Comparison of ENCODE assay signal across 8 cellular contexts in genomic region chr17:48545022-48545376, GRCh38. TPM values are rescaled to one million over a fixed set of nuclear protein-coding genes. Genes with fewer than 3 reads are reported as not detected.
DNase-seq lines count a peak whose midpoint lies in the region; ATAC-seq and TF ChIP-seq lines count a peak whose summit lies in the region.

TSS of gene HOXB2 (minus strand) at chr17:48545109. CDS start at chr17:48544911, 198 bp downstream.

- H3K4me1 ChIP-seq in HUES48 (ENCODE audit: control insufficient read depth, insufficient read depth, low read length), result peaks cover 59% of the 10 kb centered on the region
- peaks cover 49% of the 10 kb centered on the region for H3K4me1 ChIP-seq in adipocyte (ENCODE audit: control insufficient read depth, insufficient read depth, low read length)
- peaks cover 14 to 65% (median 43%) of the 10 kb centered on the region in 4 donors for H3K4me1 ChIP-seq in stomach

- TF ChIP-seq EP300 in stomach (IDR thresholded peaks at IDR 0.05), result no peak

- H3K4me3 ChIP-seq in HUES48 (ENCODE audit: low read depth, low read length), result peak within 1 kb of the TSS; percentile 32
- H3K4me3 ChIP-seq in adipocyte (ENCODE audit: low read length), result peak within 1 kb of the TSS; percentile 95
- peak within 1 kb of the TSS; percentile 62 to 75 (median 66) for H3K4me3 ChIP-seq in stomach

- H3K36me3 ChIP-seq in HUES48 (ENCODE audit: control insufficient read depth, insufficient read depth, low read length), result no peaks in the 10 kb centered on the region
- peaks cover 11% of the 10 kb centered on the region for H3K36me3 ChIP-seq in adipocyte (ENCODE audit: control insufficient read depth, insufficient read depth, low read length, severe bottlenecking)
- peaks cover 0 to 9% (median under 1%) of the 10 kb centered on the region in 4 donors for H3K36me3 ChIP-seq in stomach

- no peak within 1 kb of the TSS for H3K9ac ChIP-seq in HUES48 (ENCODE audit: low read depth, low read length)
- peak within 1 kb of the TSS; percentile 99 for H3K9ac ChIP-seq in adipocyte (ENCODE audit: low read length)

- 25 to 53% (median 46%) methylated on average over 12 of the region's 12 CpGs for WGBS in stomach, 5 donors

- TF ChIP-seq CTCF in stomach (IDR thresholded peaks at IDR 0.05), result no peak

- no peak within 1 kb of the TSS for H3K27ac ChIP-seq in HUES48 (ENCODE audit: low read depth, low read length)
- H3K27ac ChIP-seq in stomach, result peak within 1 kb of the TSS; percentile 74 to 95 (median 93)

- H3K9me3 ChIP-seq in HUES48 (ENCODE audit: control insufficient read depth, insufficient read depth, low read length), result no peaks in the 10 kb centered on the region
- H3K9me3 ChIP-seq in adipocyte (ENCODE audit: control insufficient read depth, low read length), result no peaks in the 10 kb centered on the region
- H3K9me3 ChIP-seq in stomach, result no peaks in the 10 kb centered on the region

- H3K27me3 ChIP-seq in HUES48 (ENCODE audit: control insufficient read depth, insufficient read depth, low read length), result peaks cover 100% of the 10 kb centered on the region
- H3K27me3 ChIP-seq in adipocyte (replicated peaks; ENCODE audit: control insufficient read depth, insufficient read depth, low read length), result no peaks in the 10 kb centered on the region
- H3K27me3 ChIP-seq in stomach, result peaks cover 4 to 92% (median 34%) of the 10 kb centered on the region in 3 donors

- intact Hi-C loops in stomach (cut with DNase I; ENCODE audit: low total_unique reads), result no loop called here

- ATAC-seq in GM21619 (IDR thresholded peaks at IDR 0.05; ENCODE audit: unreplicated experiment) (no peak), GM21423 (IDR thresholded peaks at IDR 0.05; ENCODE audit: unreplicated experiment) (no peak)

- no peak for TF ChIP-seq POLR2A in stomach (IDR thresholded peaks at IDR 0.05)

- DNase-seq in 8988T, result peak; percentile 53
- no peak for DNase-seq in adipocyte (ENCODE audit: low read depth)
- DNase-seq in islet precursor cell, result peak; percentile 67
- DNase-seq in stomach, result no peak
- DNase-seq in activated CD4-positive, alpha-beta T cell treated with anti-CD3 and anti-CD28 coated beads, Interleukin-2, amount 50 U/mL, for 48 hours, result no peak

RNA-seq across cellular contexts. Expression of gene HOXB2, which starts in this region (rescaled TPM):
- 10 to 100 TPM in 3 of 5 donors, 1 to 10 TPM in 2; 6.7 to 83.0 (median 10.5) TPM for total RNA-seq in stomach
- 10 to 100 TPM; 11.3 to 22.2 (median 13.4) TPM for polyA plus RNA-seq in stomach

Comparison
In these comparisons a context has a peak if more than half of its experiments do, and no peak if none do; other contexts are left out.
1. DNase-seq: peak in 8988T (single experiment) and islet precursor cell (single experiment); none in adipocyte (single experiment), stomach (single experiment) and activated CD4-positive, alpha-beta T cell treated with anti-CD3 and anti-CD28 coated beads, Interleukin-2, amount 50 U/mL, for 48 hours (0 of 2).
2. H3K4me3 ChIP-seq: peak in every context shown above with its lines; median percentile 95 in adipocyte; 66 in stomach; 32 in HUES48.